8 cellular contexts compared by ENCODE assay signal in genomic region chr13:23579886-23580706, GRCh38. TPM values are rescaled to one million over a fixed set of nuclear protein-coding genes. Genes with fewer than 3 reads are reported as not detected.
DNase-seq lines count a peak whose midpoint lies in the region; TF ChIP-seq lines count a peak whose summit lies in the region.

No MANE protein-coding gene starts in this region.

- H3K9me3 Mint-ChIP-seq in H9: no peaks in the 10 kb centered on the region
- no peaks in the 10 kb centered on the region for H3K9me3 Mint-ChIP-seq in MCF 10A (ENCODE audit: unreplicated experiment)

- H2BK5ac ChIP-seq in H9 (ENCODE audit: insufficient read length, low read length) (no peak overlapping the region), mesenchymal stem cell (ENCODE audit: low read depth, low read length, poor library complexity, severe bottlenecking) (no peak overlapping the region)

- no TSS peak for BruUV-seq in MCF 10A (replicated peaks; lab: Mats Ljungman, UMichigan)

- no peak overlapping the region for H3K18ac ChIP-seq in H9 (ENCODE audit: insufficient read length, low read depth, low read length)
- peak overlapping the region in 1 of 2 experiments; percentile 28 for H3K18ac ChIP-seq in mesenchymal stem cell (ENCODE audit: low read depth in 1 of 2, low read length in 2 of 2)

- H3K4me2 ChIP-seq in H9 (ENCODE audit: insufficient read depth, insufficient read length, low read length) (peak overlapping the region; percentile 55), mesenchymal stem cell (ENCODE audit: low read length, poor library complexity, severe bottlenecking) (peak overlapping the region; percentile 84)

- no peak overlapping the region for H2BK15ac ChIP-seq in H9 (ENCODE audit: low read depth, low read length)
- no peak overlapping the region for H2BK15ac ChIP-seq in mesenchymal stem cell (ENCODE audit: low read depth, poor library complexity, severe bottlenecking)

- no peaks in the 10 kb centered on the region for H3K36me3 ChIP-seq in mesenchymal stem cell (ENCODE audit: control insufficient read depth in 1 of 2, insufficient read depth in 2 of 2, low read depth in 1 of 2, low read length in 2 of 2)

- H3K9me3 ChIP-seq in H9 (ENCODE audit: control insufficient read depth, low read depth, low read length) (no peaks in the 10 kb centered on the region), mesenchymal stem cell (ENCODE audit: control insufficient read depth, low read length) (no peaks in the 10 kb centered on the region)

- peak overlapping the region; percentile 73 to 84 for H3K4me3 Mint-ChIP-seq in H9
- peak overlapping the region; percentile 69 for H3K4me3 Mint-ChIP-seq in MCF 10A (ENCODE audit: unreplicated experiment)

- POLR2A ChIA-PET in AG04449 (lab: Yijun Ruan, JAX): no interaction called here
- POLR2A ChIA-PET in MCF 10A (lab: Yijun Ruan, JAX): no interaction called here

- H2BK120ac ChIP-seq in H9 (ENCODE audit: low read depth, low read length, poor library complexity, severe bottlenecking) (no peak overlapping the region), mesenchymal stem cell (ENCODE audit: low read depth, low read length) (no peak overlapping the region)

- H2AFZ ChIP-seq in H9 (ENCODE audit: low read length): no peak overlapping the region
- H2AFZ ChIP-seq in mesenchymal stem cell (ENCODE audit: low read depth, low read length): peak overlapping the region; percentile 92

- H3K79me2 ChIP-seq in H9 (ENCODE audit: insufficient read depth, low read length): no peaks in the 10 kb centered on the region

- H3K4me1 Mint-ChIP-seq in H9 (peaks cover 18 to 20% of the 10 kb centered on the region in 2 experiments), MCF 10A (ENCODE audit: insufficient read depth, unreplicated experiment) (peaks cover 6% of the 10 kb centered on the region)

- H2AK5ac ChIP-seq in H9 (ENCODE audit: insufficient read length, low read length) (no peak overlapping the region), mesenchymal stem cell (ENCODE audit: low read length, severe bottlenecking) (no peak overlapping the region)

- TF ChIP-seq CTCF in AG04449 (IDR thresholded peaks at IDR 0.05; ENCODE audit: insufficient read depth, low read length, missing control alignments) (no peak), H9 (conservative IDR thresholded peaks at IDR 0.05) (no peak), MCF 10A (IDR thresholded peaks at IDR 0.05; ENCODE audit: unreplicated experiment) (no peak)

- H2BK12ac ChIP-seq in H9 (ENCODE audit: insufficient read length, low read depth, low read length) (no peak overlapping the region), mesenchymal stem cell (ENCODE audit: low read length in 2 of 2) (no peak overlapping the region)

- H3K4me3 ChIP-seq in AG04449 (ENCODE audit: low read depth, low read length) (peak overlapping the region; percentile 88), mesenchymal stem cell (ENCODE audit: insufficient read depth in 1 of 2, low read depth in 1 of 2, low read length in 2 of 2) (peak overlapping the region; percentile 88 to 91)

- H3T11ph ChIP-seq in H9 (ENCODE audit: low read length): no peak overlapping the region

- H3K9ac ChIP-seq in H9 (ENCODE audit: extremely low read depth, insufficient read length, low read length): no peak overlapping the region
- H3K9ac ChIP-seq in mesenchymal stem cell (ENCODE audit: low read length): peak overlapping the region; percentile 57

- DNase-seq in AG04449 (ENCODE audit: low read depth, low spot score) (no peak), H9 (no peak), MCF 10A (ENCODE audit: unreplicated experiment) (no peak), mesenchymal stem cell (peak; percentile 6), cerebellar nuclear complex (lab: John Stamatoyannopoulos, UW) (no peak), medulla oblongata (ENCODE audit: extremely low spot score) (no peak), HK-2 (ENCODE audit: unreplicated experiment) (no peak)
- DNase-seq in stimulated activated CD4-positive, alpha-beta T cell treated with anti-CD3 and anti-CD28 coated beads, Interleukin-12 subunit alpha, Interleukin-12 subunit beta, amount 100 ng/mL, for 4 hours: no peak

- no peaks in the 10 kb centered on the region for H3K4me1 ChIP-seq in H9 (ENCODE audit: insufficient read depth, low read length)
- H3K4me1 ChIP-seq in mesenchymal stem cell (ENCODE audit: control insufficient read depth, insufficient read depth, low read depth, low read length): peaks cover 5% of the 10 kb centered on the region

- no peak overlapping the region for H2BK20ac ChIP-seq in H9 (ENCODE audit: low read depth, low read length, poor library complexity, severe bottlenecking)

- H3K23ac ChIP-seq in H9 (ENCODE audit: insufficient read length, low read depth, low read length) (no peak overlapping the region), mesenchymal stem cell (ENCODE audit: low read length in 2 of 2) (no peak overlapping the region)

- no peaks in the 10 kb centered on the region for H3K79me1 ChIP-seq in H9 (ENCODE audit: insufficient read depth, low read depth, low read length, poor library complexity, severe bottlenecking)
- H3K79me1 ChIP-seq in mesenchymal stem cell (replicated peaks; ENCODE audit: low read length, poor library complexity, severe bottlenecking): peaks cover 5% of the 10 kb centered on the region

- no peak overlapping the region for H3K14ac ChIP-seq in H9 (ENCODE audit: insufficient read depth, low read length)
- no peak overlapping the region for H3K14ac ChIP-seq in mesenchymal stem cell (ENCODE audit: low read length in 2 of 2)

- H4K91ac ChIP-seq in H9 (ENCODE audit: insufficient read length, low read depth, low read length): no peak overlapping the region
- no peak overlapping the region for H4K91ac ChIP-seq in mesenchymal stem cell (ENCODE audit: low read length)

- no peak overlapping the region for H3K27ac ChIP-seq in H9 (ENCODE audit: insufficient read length, low read depth, low read length)
- H3K27ac ChIP-seq in mesenchymal stem cell (ENCODE audit: low read length, poor library complexity, severe bottlenecking): no peak overlapping the region

- H3K27me3 ChIP-seq in H9 (ENCODE audit: insufficient read depth, low read length) (peaks cover 12% of the 10 kb centered on the region; the same call in 1 of the 2 replicates), mesenchymal stem cell (ENCODE audit: control insufficient read depth in 1 of 2, insufficient read depth in 1 of 2, low read length in 2 of 2) (peaks cover 0 to 21% of the 10 kb centered on the region in 2 experiments)

- H3K56ac ChIP-seq in H9 (ENCODE audit: insufficient read length, low read depth, low read length): no peak overlapping the region

- no peak overlapping the region for H4K5ac ChIP-seq in H9 (ENCODE audit: insufficient read length, low read depth, low read length)

- H3K27ac Mint-ChIP-seq in H9: no peak overlapping the region
- no peak overlapping the region for H3K27ac Mint-ChIP-seq in MCF 10A (ENCODE audit: low read depth, unreplicated experiment)

- no CpG with 5 or more reads among the region's 24 CpGs for WGBS in H9 (ENCODE audit: extremely low coverage, insufficient read length, low lambda C conversion rate)
- WGBS in mesenchymal stem cell: 14% methylated on average over 23 of the region's 24 CpGs

- H4K8ac ChIP-seq in H9 (replicated peaks; ENCODE audit: insufficient read length, low read depth, low read length) (no peak overlapping the region), mesenchymal stem cell (ENCODE audit: low read length) (no peak overlapping the region)

- peaks cover 4% of the 10 kb centered on the region for H3K23me2 ChIP-seq in H9 (ENCODE audit: insufficient read length, low read depth, low read length, poor library complexity, severe bottlenecking)

- H4K20me1 ChIP-seq in H9 (ENCODE audit: control insufficient read depth, insufficient read depth, insufficient read length): no peaks in the 10 kb centered on the region

- H3K36me3 Mint-ChIP-seq in H9 (ENCODE audit: insufficient read depth in 1 of 3, low read depth in 3 of 3): no peaks in the 10 kb centered on the region
- no peaks in the 10 kb centered on the region for H3K36me3 Mint-ChIP-seq in MCF 10A (ENCODE audit: insufficient read depth, unreplicated experiment)

- peaks cover 44% of the 10 kb centered on the region for H3K27me3 Mint-ChIP-seq in H9 (ENCODE audit: low read depth)
- peaks cover 56% of the 10 kb centered on the region for H3K27me3 Mint-ChIP-seq in MCF 10A (ENCODE audit: insufficient read depth, unreplicated experiment)

- CTCF ChIA-PET in AG04449 (lab: Yijun Ruan, JAX): interaction anchor here (1.5 to 2.4 kb wide), 2 partner anchors 112 to 129 kb away, joined by 3 to 10 read pairs; no protein-coding TSS in a partner anchor
- CTCF ChIA-PET in MCF 10A (lab: Yijun Ruan, JAX): interaction anchor here (0.6 to 1.0 kb wide), 2 partner anchors 123 to 195 kb away, joined by 3 read pairs; no protein-coding TSS in a partner anchor

- intact Hi-C loops in MCF 10A (cut with micrococcal nuclease): loop anchor here (5.0 kb wide), 2 partner anchors 113 to 307 kb away; partner anchors contain the start of gene MIPEP

- H3K4ac ChIP-seq in H9 (ENCODE audit: low read depth, low read length): no peak overlapping the region
- H3K4ac ChIP-seq in mesenchymal stem cell (ENCODE audit: low read depth in 1 of 2, low read length in 2 of 2): no peak overlapping the region

RNA-seq across cellular contexts. Expression of gene TNFRSF19, which starts 9.9 kb away (rescaled TPM):
- 2.5 and 2.7 TPM in 2 replicates for total RNA-seq in H9 (2021)
- not detected in 2 replicates for total RNA-seq in MCF 10A (2022)
- 0.91 TPM for polyA plus RNA-seq in mesenchymal stem cell (2013, experiment 1 of 2)
- 1.1 TPM for polyA plus RNA-seq in mesenchymal stem cell (2013, experiment 2 of 2)
